Comparison of ENCODE assay signal across 10 cellular contexts in genomic region chr6:108166664-108167448, GRCh38. TPM values are rescaled to one million over a fixed set of nuclear protein-coding genes. Genes with fewer than 3 reads are reported as not detected.
DNase-seq lines count a peak whose midpoint lies in the region; ATAC-seq and TF ChIP-seq lines count a peak whose summit lies in the region.
"Had no signal": no experiment of that assay in that cellular context is flagged by ENCODE, and none has a peak within 500 bp of the region (broad histone marks: within the 10 kb centered on the region; RNA-seq: fewer than 3 reads in every experiment).

No MANE protein-coding gene starts in this region.

- WGBS in psoas muscle, 3 donors = 11 to 12% (median 11%) methylated on average over 54 to 58 of the region's 58 CpGs

- H3K36me3 ChIP-seq in psoas muscle (ENCODE audit: insufficient read depth in 1 of 2, low read depth in 1 of 2) = no peaks in the 10 kb centered on the region

- H3K27ac ChIP-seq in psoas muscle = no peak overlapping the region

- peak overlapping the region; percentile 62 for H3K27ac Mint-ChIP-seq in T-helper 1 cell treated with Interleukin-12 subunit alpha and Interleukin-12 subunit beta and Interleukin-4 antibody, amounts not matched to agents 30 μg/mL and 1 μg/mL, for 36 hours
- no peak overlapping the region for H3K27ac Mint-ChIP-seq in T-cell
- H3K27ac Mint-ChIP-seq in endothelial cell (ENCODE audit: unreplicated experiment) = no peak overlapping the region

- peak overlapping the region; percentile 7 for H3K4me3 ChIP-seq in psoas muscle

- H3K27me3 ChIP-seq in psoas muscle (ENCODE audit: insufficient read depth in 3 of 3, low read length in 2 of 3) = peaks cover 0 to 100% (median 74%) of the 10 kb centered on the region in 3 donors

- ATAC-seq in T-cell (replicated peaks in 1 of 4) (no peak), psoas muscle (no peak)
- ATAC-seq: left ventricle myocardium superior had no signal

- peaks cover 92% of the 10 kb centered on the region for H3K27me3 Mint-ChIP-seq in T-helper 1 cell treated with Interleukin-12 subunit alpha and Interleukin-12 subunit beta and Interleukin-4 antibody, amounts not matched to agents 30 μg/mL and 1 μg/mL, for 36 hours (ENCODE audit: low read depth)
- H3K27me3 Mint-ChIP-seq in T-cell = peaks cover 77 to 87% of the 10 kb centered on the region in 2 donors
- H3K27me3 Mint-ChIP-seq in endothelial cell (ENCODE audit: unreplicated experiment) = peaks cover 49% of the 10 kb centered on the region

- intact Hi-C loops in psoas muscle (cut with DNase I) = loop anchor here (5.0 kb wide), 1 partner anchor 50 kb away; no protein-coding TSS in a partner anchor

- H3K9me3 ChIP-seq in psoas muscle = no peaks in the 10 kb centered on the region

- H3K36me3 Mint-ChIP-seq in T-helper 1 cell treated with Interleukin-12 subunit alpha and Interleukin-12 subunit beta and Interleukin-4 antibody, amounts not matched to agents 30 μg/mL and 1 μg/mL, for 36 hours (ENCODE audit: low read depth) = peaks cover 8% of the 10 kb centered on the region
- H3K36me3 Mint-ChIP-seq in T-cell = no peaks in the 10 kb centered on the region
- no peaks in the 10 kb centered on the region for H3K36me3 Mint-ChIP-seq in endothelial cell (ENCODE audit: low read depth, unreplicated experiment)

- H3K4me1 ChIP-seq in psoas muscle = peaks cover 41% of the 10 kb centered on the region

- peaks cover 12% of the 10 kb centered on the region for H3K4me1 Mint-ChIP-seq in T-helper 1 cell treated with Interleukin-12 subunit alpha and Interleukin-12 subunit beta and Interleukin-4 antibody, amounts not matched to agents 30 μg/mL and 1 μg/mL, for 36 hours (ENCODE audit: low read depth)
- H3K4me1 Mint-ChIP-seq in T-cell (peaks cover 39 to 50% (median 49%) of the 10 kb centered on the region in 3 donors), endothelial cell (ENCODE audit: unreplicated experiment) (peaks cover 27% of the 10 kb centered on the region)

- H3K9me3 Mint-ChIP-seq in T-helper 1 cell treated with Interleukin-12 subunit alpha and Interleukin-12 subunit beta and Interleukin-4 antibody, amounts not matched to agents 30 μg/mL and 1 μg/mL, for 36 hours = no peaks in the 10 kb centered on the region
- H3K9me3 Mint-ChIP-seq in T-cell (no peaks in the 10 kb centered on the region), endothelial cell (ENCODE audit: unreplicated experiment) (no peaks in the 10 kb centered on the region)

- POLR2A ChIA-PET in T-cell (lab: Charles Lee) = no interaction called here

- CTCF ChIA-PET in T-cell (lab: Charles Lee) = no interaction called here

- TF ChIP-seq CTCF in endothelial cell (IDR thresholded peaks at IDR 0.05; ENCODE audit: unreplicated experiment) = no peak
- no peak for TF ChIP-seq CTCF in psoas muscle (IDR thresholded peaks at IDR 0.05)

- no peak for DNase-seq in T-helper 1 cell
- no peak for DNase-seq in T-cell
- DNase-seq in endothelial cell (ENCODE audit: low spot score) = no peak
- no peak for DNase-seq in psoas muscle
- DNase-seq in H4 (ENCODE audit: low spot score) = no peak
- DNase-seq in NCI-H2171 (lab: John Stamatoyannopoulos, UW) = no peak
- no peak for DNase-seq in GF-D8 (lab: John Stamatoyannopoulos, UW)
- DNase-seq: left ventricle myocardium superior, NCI-H1417 had no signal

- no peak overlapping the region for H3K4me3 Mint-ChIP-seq in T-helper 1 cell treated with Interleukin-12 subunit alpha and Interleukin-12 subunit beta and Interleukin-4 antibody, amounts not matched to agents 30 μg/mL and 1 μg/mL, for 36 hours
- H3K4me3 Mint-ChIP-seq in T-cell = peak overlapping the region; percentile 41 to 73 (median 55)
- H3K4me3 Mint-ChIP-seq in endothelial cell (ENCODE audit: unreplicated experiment) = peak overlapping the region; percentile 62

RNA-seq across cellular contexts. Expression of gene NR2E1, which starts 1.0 kb away (rescaled TPM):
- total RNA-seq in T-cell (not detected), endothelial cell (ENCODE audit: unreplicated experiment) (not detected), psoas muscle (not detected)
- polyA plus RNA-seq in psoas muscle = under 1 TPM in 1 of 3 donors, not detected in 2; 0.01 TPM
- 0.39 and 0.51 TPM in 2 replicates for total RNA-seq in H4 (2014; rRNA removed; shearing (Covaris generic))
- total RNA-seq: left ventricle myocardium superior had no signal
